In genomic region chr5:31531888-31532710, GRCh38 we compare ENCODE assay signal across 8 cellular contexts. TPM values are rescaled to one million over a fixed set of nuclear protein-coding genes. Genes with fewer than 3 reads are reported as not detected.
DNase-seq lines count a peak whose midpoint lies in the region; ATAC-seq and TF ChIP-seq lines count a peak whose summit lies in the region.

TSS of gene C5orf22 (plus strand) at chr5:31532301. CDS start at chr5:31532393, 92 bp downstream.
TSS of gene DROSHA (minus strand) at chr5:31532093. CDS start at chr5:31529059, 3,034 bp downstream.

- DNase-seq in DMS153 treated with DMSO at 0.1 percent for 48 hours (lab: John Stamatoyannopoulos, UW; ENCODE audit: unreplicated experiment), result peak; percentile 99
- peak; percentile 98 for DNase-seq in PC-3
- peak; percentile 90 for DNase-seq in activated T-cell treated with anti-CD3 and anti-CD28 coated beads for 48 hours (ENCODE audit: low read depth)
- DNase-seq in erythroblast (lab: John Stamatoyannopoulos, UW), result peak; percentile 95 to 96
- peak; percentile 94 for DNase-seq in stimulated activated CD8-positive, alpha-beta memory T cell treated with anti-CD3 and anti-CD28 coated beads, Interleukin-4, amount 100 ng/mL, for 48 hours

- no peak for TF ChIP-seq EP300 in Ishikawa (IDR thresholded peaks at IDR 0.05; ENCODE audit: borderline replicate concordance)

- intact Hi-C loops in PC-3 (cut with micrococcal nuclease), result no loop called here

- TF ChIP-seq POLR2A in erythroblast (IDR thresholded peaks at IDR 0.05; ENCODE audit: low read length), result peak; percentile 82

- peak; percentile 92 for ATAC-seq in GM21576 (IDR thresholded peaks at IDR 0.05; ENCODE audit: unreplicated experiment)
- peak; percentile 96 for ATAC-seq in PC-3

- no peaks in the 10 kb centered on the region for H3F3A ChIP-seq in PC-3 (ENCODE audit: low read length, unreplicated experiment)

- H3K4me1 ChIP-seq in PC-3 (ENCODE audit: insufficient read depth, low read length) (peaks cover 27% of the 10 kb centered on the region), mucosa of rectum (ENCODE audit: control insufficient read depth in 2 of 2, insufficient read depth in 2 of 2, low read length in 2 of 2) (peaks cover 9 to 17% of the 10 kb centered on the region in 2 donors)

- H3K27ac ChIP-seq in PC-3 (ENCODE audit: low read length) (peak within 1 kb of the TSS; percentile 45), mucosa of rectum (ENCODE audit: low read depth in 2 of 2, low read length in 2 of 2) (peak within 1 kb of the TSS; percentile 67 to 78)

- TSS peak; percentile 73 for BruUV-seq in PC-3 (replicated peaks; lab: Mats Ljungman, UMichigan)

- no peaks in the 10 kb centered on the region for H4K20me1 ChIP-seq in PC-3 (ENCODE audit: low read length)

- H3K9me3 ChIP-seq in PC-3 (ENCODE audit: low read length), result no peaks in the 10 kb centered on the region
- H3K9me3 ChIP-seq in mucosa of rectum (ENCODE audit: control insufficient read depth in 2 of 2, low read length in 2 of 2), result no peaks in the 10 kb centered on the region

- peak within 1 kb of the TSS; percentile 96 for H3K4me3 ChIP-seq in PC-3 (ENCODE audit: low read length)
- H3K4me3 ChIP-seq in mucosa of rectum (ENCODE audit: low read length in 2 of 2), result peak within 1 kb of the TSS; percentile 85 to 98

- H3K4me2 ChIP-seq in PC-3 (ENCODE audit: low read length), result peak within 1 kb of the TSS; percentile 89

- H2AFZ ChIP-seq in PC-3 (ENCODE audit: low read length), result peak within 1 kb of the TSS; percentile 96

- POLR2A ChIA-PET in PC-3 (lab: Charles Lee; ENCODE audit: unreplicated experiment), result interaction anchor here (0.6 to 0.7 kb wide), 2 partner anchors 277 to 990 kb away, joined by 3 to 4 read pairs; no protein-coding TSS in a partner anchor

- CTCF ChIA-PET in PC-3 (lab: Charles Lee), result interaction anchor here (0.5 kb wide), 1 partner anchor 23 kb away, joined by 3 read pairs; no protein-coding TSS in a partner anchor

- TF ChIP-seq CTCF in PC-3 (conservative IDR thresholded peaks at IDR 0.05; ENCODE audit: low read depth, low read length), result peak; percentile 19; the same call in 1 of the 2 replicates

- peaks cover 38% of the 10 kb centered on the region for H3K36me3 ChIP-seq in PC-3 (ENCODE audit: low read depth, low read length)
- peaks cover 26 to 39% of the 10 kb centered on the region in 2 donors for H3K36me3 ChIP-seq in mucosa of rectum (ENCODE audit: control insufficient read depth in 2 of 2, insufficient read depth in 2 of 2, low read length in 2 of 2)

- TF ChIP-seq RAD21 in Ishikawa (IDR thresholded peaks at IDR 0.05; ENCODE audit: low read depth), result no peak

- H3K79me2 ChIP-seq in PC-3 (ENCODE audit: low read length), result peaks cover 60% of the 10 kb centered on the region

- H3K9me2 ChIP-seq in PC-3 (replicated peaks; ENCODE audit: low read length), result no peaks in the 10 kb centered on the region

- peak within 1 kb of the TSS; percentile 91 for H3K9ac ChIP-seq in PC-3 (ENCODE audit: low read length)
- peak within 1 kb of the TSS; percentile 64 to 92 for H3K9ac ChIP-seq in mucosa of rectum (ENCODE audit: low read depth in 1 of 2, low read length in 2 of 2)

- H3K27me3 ChIP-seq in PC-3 (ENCODE audit: low read length) (no peaks in the 10 kb centered on the region), mucosa of rectum (ENCODE audit: control insufficient read depth in 2 of 2, insufficient read depth in 2 of 2, low read length in 2 of 2) (no peaks in the 10 kb centered on the region)

TF ChIP-seq in Ishikawa, 13 proteins besides CTCF, POLR2A, EP300 and RAD21:
- no peak for TF ChIP-seq TCF12 (IDR thresholded peaks at IDR 0.05; ENCODE audit: low read depth)
- TF ChIP-seq TAF1 (IDR thresholded peaks at IDR 0.05; ENCODE audit: low read depth), result peak; percentile 76
- no peak for TF ChIP-seq USF1 (IDR thresholded peaks at IDR 0.05)
- no peak for TF ChIP-seq ZBTB7A (IDR thresholded peaks at IDR 0.05; ENCODE audit: low read depth)
- TF ChIP-seq CREB1 (IDR thresholded peaks at IDR 0.05; ENCODE audit: low read depth), result peak; percentile 21; the same call in 1 of the 2 replicates

RNA-seq across cellular contexts. Expression of gene C5orf22, which starts in this region (rescaled TPM):
- total RNA-seq in PC-3 (2014; rRNA removed), result 15.3 and 15.6 TPM in 2 replicates

RNA-seq across cellular contexts. Expression of gene DROSHA, which starts in this region (rescaled TPM):
- total RNA-seq in PC-3 (2014; rRNA removed), result 60.7 and 84.1 TPM in 2 replicates

Comparison
In these comparisons a context has a peak if more than half of its experiments do, and no peak if none do; other contexts are left out.
1. Peak in every context shown above with its lines: DNase-seq, ATAC-seq, H3K4me3 ChIP-seq and H3K27ac ChIP-seq.